1 cellular context compared by ENCODE assay signal in the genomic region with DNA sequence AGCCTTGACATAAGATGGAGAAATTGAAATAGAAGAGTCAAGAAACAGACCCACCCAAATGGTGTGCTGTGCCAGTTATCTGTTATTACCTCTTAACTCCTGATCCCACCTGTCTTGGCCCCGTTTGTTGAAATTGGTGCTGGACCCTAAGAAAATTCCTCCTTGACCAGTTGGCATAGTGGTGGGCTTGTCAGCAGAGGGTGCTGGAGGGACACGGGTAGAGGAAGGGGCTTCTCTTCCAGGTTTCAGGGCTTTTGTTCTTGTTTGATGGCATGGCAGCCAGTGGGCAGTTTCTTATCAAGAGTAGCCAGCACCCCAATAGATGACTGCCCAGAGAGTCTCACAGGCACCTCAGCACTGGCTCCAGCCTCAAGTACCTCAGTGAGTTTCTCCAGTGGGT.
TF ChIP-seq lines count a peak whose summit lies in the region.

No MANE protein-coding gene starts in this region.

TF ChIP-seq in GM23338, 12 proteins besides CTCF, POLR2A, EP300 and RAD21 (continued from another document):
- TF ChIP-seq, protein P1, sequence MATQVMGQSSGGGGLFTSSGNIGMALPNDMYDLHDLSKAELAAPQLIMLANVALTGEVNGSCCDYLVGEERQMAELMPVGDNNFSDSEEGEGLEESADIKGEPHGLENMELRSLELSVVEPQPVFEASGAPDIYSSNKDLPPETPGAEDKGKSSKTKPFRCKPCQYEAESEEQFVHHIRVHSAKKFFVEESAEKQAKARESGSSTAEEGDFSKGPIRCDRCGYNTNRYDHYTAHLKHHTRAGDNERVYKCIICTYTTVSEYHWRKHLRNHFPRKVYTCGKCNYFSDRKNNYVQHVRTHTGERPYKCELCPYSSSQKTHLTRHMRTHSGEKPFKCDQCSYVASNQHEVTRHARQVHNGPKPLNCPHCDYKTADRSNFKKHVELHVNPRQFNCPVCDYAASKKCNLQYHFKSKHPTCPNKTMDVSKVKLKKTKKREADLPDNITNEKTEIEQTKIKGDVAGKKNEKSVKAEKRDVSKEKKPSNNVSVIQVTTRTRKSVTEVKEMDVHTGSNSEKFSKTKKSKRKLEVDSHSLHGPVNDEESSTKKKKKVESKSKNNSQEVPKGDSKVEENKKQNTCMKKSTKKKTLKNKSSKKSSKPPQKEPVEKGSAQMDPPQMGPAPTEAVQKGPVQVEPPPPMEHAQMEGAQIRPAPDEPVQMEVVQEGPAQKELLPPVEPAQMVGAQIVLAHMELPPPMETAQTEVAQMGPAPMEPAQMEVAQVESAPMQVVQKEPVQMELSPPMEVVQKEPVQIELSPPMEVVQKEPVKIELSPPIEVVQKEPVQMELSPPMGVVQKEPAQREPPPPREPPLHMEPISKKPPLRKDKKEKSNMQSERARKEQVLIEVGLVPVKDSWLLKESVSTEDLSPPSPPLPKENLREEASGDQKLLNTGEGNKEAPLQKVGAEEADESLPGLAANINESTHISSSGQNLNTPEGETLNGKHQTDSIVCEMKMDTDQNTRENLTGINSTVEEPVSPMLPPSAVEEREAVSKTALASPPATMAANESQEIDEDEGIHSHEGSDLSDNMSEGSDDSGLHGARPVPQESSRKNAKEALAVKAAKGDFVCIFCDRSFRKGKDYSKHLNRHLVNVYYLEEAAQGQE (IDR thresholded peaks at IDR 0.05; ENCODE audit: unreplicated experiment), result no peak
- TF ChIP-seq JUNB (IDR thresholded peaks at IDR 0.05; ENCODE audit: unreplicated experiment), result no peak
